Comparison of ENCODE assay signal across 1 cellular context in the genomic region with DNA sequence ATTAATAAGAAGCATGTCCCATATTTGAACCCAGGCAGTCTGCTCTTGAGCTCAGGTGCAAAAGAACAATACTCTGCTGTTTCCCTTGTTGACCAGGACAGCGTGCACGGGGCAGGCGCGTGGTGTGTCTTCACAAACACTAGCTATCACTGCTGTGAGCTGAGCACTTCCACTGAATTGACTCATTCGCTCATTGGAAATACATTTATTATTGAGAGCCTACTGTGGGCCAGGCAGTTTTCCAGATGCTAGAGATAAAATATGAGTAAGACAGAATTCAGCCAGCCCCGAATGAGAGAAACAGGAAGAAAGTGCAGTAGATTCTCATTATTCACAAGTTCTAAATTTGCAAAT.
TF ChIP-seq lines count a peak whose summit lies in the region.

No MANE protein-coding gene starts in this region.

TF ChIP-seq in K562, 482 proteins besides CTCF, POLR2A, EP300 and RAD21 (continues in another document):
- TF ChIP-seq CREB1 (IDR thresholded peaks at IDR 0.05) = no peak
- TF ChIP-seq CREB1 (CRISPR knock-in tag; IDR thresholded peaks at IDR 0.05) = no peak
- no peak for TF ChIP-seq NR4A1 (CRISPR knock-in tag; IDR thresholded peaks at IDR 0.05)
- TF ChIP-seq NR4A1 (tag; IDR thresholded peaks at IDR 0.05) = no peak
- no peak for TF ChIP-seq POLR2G (IDR thresholded peaks at IDR 0.05; ENCODE audit: low read depth, low read length)
- TF ChIP-seq, protein P1, sequence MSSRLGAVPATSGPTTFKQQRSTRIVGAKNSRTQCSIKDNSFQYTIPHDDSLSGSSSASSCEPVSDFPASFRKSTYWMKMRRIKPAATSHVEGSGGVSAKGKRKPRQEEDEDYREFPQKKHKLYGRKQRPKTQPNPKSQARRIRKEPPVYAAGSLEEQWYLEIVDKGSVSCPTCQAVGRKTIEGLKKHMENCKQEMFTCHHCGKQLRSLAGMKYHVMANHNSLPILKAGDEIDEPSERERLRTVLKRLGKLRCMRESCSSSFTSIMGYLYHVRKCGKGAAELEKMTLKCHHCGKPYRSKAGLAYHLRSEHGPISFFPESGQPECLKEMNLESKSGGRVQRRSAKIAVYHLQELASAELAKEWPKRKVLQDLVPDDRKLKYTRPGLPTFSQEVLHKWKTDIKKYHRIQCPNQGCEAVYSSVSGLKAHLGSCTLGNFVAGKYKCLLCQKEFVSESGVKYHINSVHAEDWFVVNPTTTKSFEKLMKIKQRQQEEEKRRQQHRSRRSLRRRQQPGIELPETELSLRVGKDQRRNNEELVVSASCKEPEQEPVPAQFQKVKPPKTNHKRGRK (tag; IDR thresholded peaks at IDR 0.05) = no peak
- TF ChIP-seq GABPB2 (CRISPR knock-in tag; conservative IDR thresholded peaks at IDR 0.05) = no peak
- no peak for TF ChIP-seq NCOA2 (IDR thresholded peaks at IDR 0.05; ENCODE audit: partially characterized antibody in 2 of 2)
- TF ChIP-seq BDP1 (IDR thresholded peaks at IDR 0.05; ENCODE audit: insufficient read depth, insufficient read length) = no peak
- no peak for TF ChIP-seq NFIC (IDR thresholded peaks at IDR 0.05)
- no peak for TF ChIP-seq FOXM1 (IDR thresholded peaks at IDR 0.05; ENCODE audit: low read depth)
- TF ChIP-seq FOXM1 (CRISPR knock-in tag; IDR thresholded peaks at IDR 0.05; ENCODE audit: low read depth) = no peak
- no peak for TF ChIP-seq ZNF696 (CRISPR knock-in tag; conservative IDR thresholded peaks at IDR 0.05)
- peak; percentile 17; the same call in 1 of the 2 replicates for TF ChIP-seq ZNF232 (CRISPR knock-in tag; IDR thresholded peaks at IDR 0.05)
- no peak for TF ChIP-seq DNMT1 (IDR thresholded peaks at IDR 0.05)
- no peak for TF ChIP-seq XRCC4 (IDR thresholded peaks at IDR 0.05; ENCODE audit: extremely low read depth, insufficient read depth, insufficient read length)
- TF ChIP-seq ZNF41 (CRISPR knock-in tag; conservative IDR thresholded peaks at IDR 0.05) = no peak
- no peak for TF ChIP-seq TCFL5 (CRISPR knock-in tag; conservative IDR thresholded peaks at IDR 0.05)
- no peak for TF ChIP-seq CHD4 (IDR thresholded peaks at IDR 0.05; ENCODE audit: insufficient read depth, insufficient replicate concordance, low read depth, low read length, poor library complexity, severe bottlenecking)
- no peak for TF ChIP-seq NFATC3 (IDR thresholded peaks at IDR 0.05)
- no peak for TF ChIP-seq ZNF780A (CRISPR knock-in tag; IDR thresholded peaks at IDR 0.05)
- TF ChIP-seq, protein P2, sequence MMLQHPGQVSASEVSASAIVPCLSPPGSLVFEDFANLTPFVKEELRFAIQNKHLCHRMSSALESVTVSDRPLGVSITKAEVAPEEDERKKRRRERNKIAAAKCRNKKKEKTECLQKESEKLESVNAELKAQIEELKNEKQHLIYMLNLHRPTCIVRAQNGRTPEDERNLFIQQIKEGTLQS (IDR thresholded peaks at IDR 0.05) = 0 out of 2 replicates have a peak, but pooled peaks have one; percentile 26
- TF ChIP-seq, protein P2 (CRISPR knock-in tag; conservative IDR thresholded peaks at IDR 0.05) = no peak
- no peak for TF ChIP-seq NR1H2 (CRISPR knock-in tag; IDR thresholded peaks at IDR 0.05)
- TF ChIP-seq KLF1 (tag; IDR thresholded peaks at IDR 0.05) = no peak
- TF ChIP-seq ZKSCAN8 (CRISPR knock-in tag; IDR thresholded peaks at IDR 0.05) = no peak
- no peak for TF ChIP-seq ZFP36 (IDR thresholded peaks at IDR 0.05; ENCODE audit: low read depth, low read length, partially characterized antibody)
- TF ChIP-seq PPARD (CRISPR knock-in tag; IDR thresholded peaks at IDR 0.05) = no peak
- no peak for TF ChIP-seq ETV6 (IDR thresholded peaks at IDR 0.05; ENCODE audit: borderline replicate concordance in 1 of 2, low read depth in 2 of 2, low read length in 1 of 2)
- no peak for TF ChIP-seq ETV6 (CRISPR knock-in tag; IDR thresholded peaks at IDR 0.05; ENCODE audit: borderline replicate concordance)
- TF ChIP-seq EGR1 (conservative IDR thresholded peaks at IDR 0.05) = no peak
- no peak for TF ChIP-seq IRF2 (CRISPR knock-in tag; IDR thresholded peaks at IDR 0.05)
- TF ChIP-seq, protein P3, sequence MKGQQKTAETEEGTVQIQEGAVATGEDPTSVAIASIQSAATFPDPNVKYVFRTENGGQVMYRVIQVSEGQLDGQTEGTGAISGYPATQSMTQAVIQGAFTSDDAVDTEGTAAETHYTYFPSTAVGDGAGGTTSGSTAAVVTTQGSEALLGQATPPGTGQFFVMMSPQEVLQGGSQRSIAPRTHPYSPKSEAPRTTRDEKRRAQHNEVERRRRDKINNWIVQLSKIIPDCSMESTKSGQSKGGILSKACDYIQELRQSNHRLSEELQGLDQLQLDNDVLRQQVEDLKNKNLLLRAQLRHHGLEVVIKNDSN (CRISPR knock-in tag; IDR thresholded peaks at IDR 0.05) = no peak
- no peak for TF ChIP-seq CSDE1 (IDR thresholded peaks at IDR 0.05)
- TF ChIP-seq HEY1 (CRISPR knock-in tag; IDR thresholded peaks at IDR 0.05; ENCODE audit: borderline replicate concordance) = no peak
- TF ChIP-seq, protein P4, sequence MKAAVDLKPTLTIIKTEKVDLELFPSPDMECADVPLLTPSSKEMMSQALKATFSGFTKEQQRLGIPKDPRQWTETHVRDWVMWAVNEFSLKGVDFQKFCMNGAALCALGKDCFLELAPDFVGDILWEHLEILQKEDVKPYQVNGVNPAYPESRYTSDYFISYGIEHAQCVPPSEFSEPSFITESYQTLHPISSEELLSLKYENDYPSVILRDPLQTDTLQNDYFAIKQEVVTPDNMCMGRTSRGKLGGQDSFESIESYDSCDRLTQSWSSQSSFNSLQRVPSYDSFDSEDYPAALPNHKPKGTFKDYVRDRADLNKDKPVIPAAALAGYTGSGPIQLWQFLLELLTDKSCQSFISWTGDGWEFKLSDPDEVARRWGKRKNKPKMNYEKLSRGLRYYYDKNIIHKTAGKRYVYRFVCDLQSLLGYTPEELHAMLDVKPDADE (conservative IDR thresholded peaks at IDR 0.05; ENCODE audit: control insufficient read depth, low read depth, low read length) = no peak
- TF ChIP-seq, protein P5, sequence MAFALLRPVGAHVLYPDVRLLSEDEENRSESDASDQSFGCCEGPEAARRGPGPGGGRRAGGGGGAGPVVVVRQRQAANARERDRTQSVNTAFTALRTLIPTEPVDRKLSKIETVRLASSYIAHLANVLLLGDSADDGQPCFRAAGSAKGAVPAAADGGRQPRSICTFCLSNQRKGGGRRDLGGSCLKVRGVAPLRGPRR (CRISPR knock-in tag; IDR thresholded peaks at IDR 0.05) = no peak
- no peak for TF ChIP-seq ZNF12 (CRISPR knock-in tag; IDR thresholded peaks at IDR 0.05)
- no peak for TF ChIP-seq ZNF324 (CRISPR knock-in tag; IDR thresholded peaks at IDR 0.05)
- TF ChIP-seq, protein P6, sequence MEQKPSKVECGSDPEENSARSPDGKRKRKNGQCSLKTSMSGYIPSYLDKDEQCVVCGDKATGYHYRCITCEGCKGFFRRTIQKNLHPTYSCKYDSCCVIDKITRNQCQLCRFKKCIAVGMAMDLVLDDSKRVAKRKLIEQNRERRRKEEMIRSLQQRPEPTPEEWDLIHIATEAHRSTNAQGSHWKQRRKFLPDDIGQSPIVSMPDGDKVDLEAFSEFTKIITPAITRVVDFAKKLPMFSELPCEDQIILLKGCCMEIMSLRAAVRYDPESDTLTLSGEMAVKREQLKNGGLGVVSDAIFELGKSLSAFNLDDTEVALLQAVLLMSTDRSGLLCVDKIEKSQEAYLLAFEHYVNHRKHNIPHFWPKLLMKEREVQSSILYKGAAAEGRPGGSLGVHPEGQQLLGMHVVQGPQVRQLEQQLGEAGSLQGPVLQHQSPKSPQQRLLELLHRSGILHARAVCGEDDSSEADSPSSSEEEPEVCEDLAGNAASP (IDR thresholded peaks at IDR 0.05) = no peak
- no peak for TF ChIP-seq SREBF1 (IDR thresholded peaks at IDR 0.05; ENCODE audit: borderline replicate concordance, low read depth, low read length)
- no peak for TF ChIP-seq ZNF717 (CRISPR knock-in tag; IDR thresholded peaks at IDR 0.05)
- no peak for TF ChIP-seq ZC3H8 (IDR thresholded peaks at IDR 0.05)
- no peak for TF ChIP-seq ZNF174 (CRISPR knock-in tag; IDR thresholded peaks at IDR 0.05)
- TF ChIP-seq HNRNPK (IDR thresholded peaks at IDR 0.05; ENCODE audit: low read depth, low read length, poor library complexity, severe bottlenecking) = no peak
- TF ChIP-seq KLF6 (CRISPR knock-in tag; IDR thresholded peaks at IDR 0.05; ENCODE audit: borderline replicate concordance) = no peak
- no peak for TF ChIP-seq ZNF212 (CRISPR knock-in tag; IDR thresholded peaks at IDR 0.05)
- TF ChIP-seq RFX7 (CRISPR knock-in tag; IDR thresholded peaks at IDR 0.05) = no peak
- TF ChIP-seq, protein P7, sequence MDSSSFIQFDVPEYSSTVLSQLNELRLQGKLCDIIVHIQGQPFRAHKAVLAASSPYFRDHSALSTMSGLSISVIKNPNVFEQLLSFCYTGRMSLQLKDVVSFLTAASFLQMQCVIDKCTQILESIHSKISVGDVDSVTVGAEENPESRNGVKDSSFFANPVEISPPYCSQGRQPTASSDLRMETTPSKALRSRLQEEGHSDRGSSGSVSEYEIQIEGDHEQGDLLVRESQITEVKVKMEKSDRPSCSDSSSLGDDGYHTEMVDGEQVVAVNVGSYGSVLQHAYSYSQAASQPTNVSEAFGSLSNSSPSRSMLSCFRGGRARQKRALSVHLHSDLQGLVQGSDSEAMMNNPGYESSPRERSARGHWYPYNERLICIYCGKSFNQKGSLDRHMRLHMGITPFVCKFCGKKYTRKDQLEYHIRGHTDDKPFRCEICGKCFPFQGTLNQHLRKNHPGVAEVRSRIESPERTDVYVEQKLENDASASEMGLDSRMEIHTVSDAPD (CRISPR knock-in tag; IDR thresholded peaks at IDR 0.05) = no peak
- TF ChIP-seq, protein P8, sequence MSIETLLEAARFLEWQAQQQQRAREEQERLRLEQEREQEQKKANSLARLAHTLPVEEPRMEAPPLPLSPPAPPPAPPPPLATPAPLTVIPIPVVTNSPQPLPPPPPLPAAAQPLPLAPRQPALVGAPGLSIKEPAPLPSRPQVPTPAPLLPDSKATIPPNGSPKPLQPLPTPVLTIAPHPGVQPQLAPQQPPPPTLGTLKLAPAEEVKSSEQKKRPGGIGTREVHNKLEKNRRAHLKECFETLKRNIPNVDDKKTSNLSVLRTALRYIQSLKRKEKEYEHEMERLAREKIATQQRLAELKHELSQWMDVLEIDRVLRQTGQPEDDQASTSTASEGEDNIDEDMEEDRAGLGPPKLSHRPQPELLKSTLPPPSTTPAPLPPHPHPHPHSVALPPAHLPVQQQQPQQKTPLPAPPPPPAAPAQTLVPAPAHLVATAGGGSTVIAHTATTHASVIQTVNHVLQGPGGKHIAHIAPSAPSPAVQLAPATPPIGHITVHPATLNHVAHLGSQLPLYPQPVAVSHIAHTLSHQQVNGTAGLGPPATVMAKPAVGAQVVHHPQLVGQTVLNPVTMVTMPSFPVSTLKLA (conservative IDR thresholded peaks at IDR 0.05) = peak; percentile 69 to 84
- TF ChIP-seq RBBP5 (IDR thresholded peaks at IDR 0.05; ENCODE audit: borderline replicate concordance, insufficient read depth, low read length, poor library complexity, severe bottlenecking) = no peak
- TF ChIP-seq ARID1B (IDR thresholded peaks at IDR 0.05) = peak; percentile 31; the same call in 1 of the 2 replicates
